In the genomic region with DNA sequence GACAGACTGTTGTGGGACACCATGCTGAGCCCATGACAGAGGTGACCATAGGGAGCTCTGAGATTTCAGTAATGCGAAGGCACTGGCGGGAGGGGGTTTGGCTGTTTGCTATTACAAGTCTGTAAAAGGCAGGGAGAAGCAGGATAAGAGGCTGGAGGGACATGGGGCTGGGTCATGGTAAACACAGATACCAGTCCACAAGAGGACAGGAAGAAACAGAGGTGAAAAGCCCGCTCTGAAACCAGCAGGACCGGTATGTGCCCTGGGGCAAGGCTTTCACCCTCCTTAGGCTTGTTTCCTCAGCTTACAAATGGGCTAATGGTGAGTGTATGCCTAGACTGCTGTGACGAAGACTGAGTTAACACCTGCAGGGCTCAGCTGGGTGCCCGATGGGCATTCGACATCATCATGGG, we compare ENCODE assay signal across 13 cellular contexts. TPM values are rescaled to one million over a fixed set of nuclear protein-coding genes. Genes with fewer than 3 reads are reported as not detected.
DNase-seq lines count a peak whose midpoint lies in the region; ATAC-seq and TF ChIP-seq lines count a peak whose summit lies in the region.
"Had no signal": no experiment of that assay in that cellular context is flagged by ENCODE, and none has a peak within 500 bp of the region (broad histone marks: within the 10 kb centered on the region; RNA-seq: fewer than 3 reads in every experiment).

No MANE protein-coding gene starts in this region.

- H3K4me1 ChIP-seq in urinary bladder (ENCODE audit: insufficient read depth): no peaks in the 10 kb centered on the region

- DNase-seq in natural killer cell: no peak
- no peak for DNase-seq in natural killer cell treated with Interleukin-12 subunit alpha and Interleukin-12 subunit beta and Interleukin-15 and Interleukin-18, amount 100 ng/mL, for 72 hours (ENCODE audit: low spot score)
- DNase-seq in WTC11 (ENCODE audit: low spot score): no peak
- peak; percentile 60 for DNase-seq in mesenteric fat pad (ENCODE audit: low spot score)
- no peak for DNase-seq in MV-4-11 (lab: John Stamatoyannopoulos, UW)
- DNase-seq: amygdala; NCI-H524 treated with DMSO at 0.1 percent for 48 hours; RPMI8226; stimulated activated CD4-positive, alpha-beta T cell treated with anti-CD3 and anti-CD28 coated beads, Interleukin-2, amount 100 ng/mL, for 24 hours; stimulated activated naive CD4-positive, alpha-beta T cell had no signal

- no peak for ATAC-seq in natural killer cell
- ATAC-seq in natural killer cell treated with Interleukin-12 subunit alpha and Interleukin-12 subunit beta and Interleukin-15 and Interleukin-18, amount 100 ng/mL, for 72 hours: no peak
- no peak for ATAC-seq in WTC11
- no peak for ATAC-seq in HG02763 (IDR thresholded peaks at IDR 0.05; ENCODE audit: unreplicated experiment)
- ATAC-seq in HG03469 (IDR thresholded peaks at IDR 0.05; ENCODE audit: unreplicated experiment): no peak

- H3K27ac Mint-ChIP-seq in natural killer cell (peak overlapping the region; percentile 26 to 62), WTC11 (no peak overlapping the region; the same call in 1 of the 2 replicates)
- H3K27ac Mint-ChIP-seq in natural killer cell treated with Interleukin-12 subunit alpha and Interleukin-12 subunit beta and Interleukin-15 and Interleukin-18, amount 100 ng/mL, for 72 hours: peak overlapping the region in 1 of 2 donors; percentile 25

- H3K27me3 Mint-ChIP-seq in natural killer cell (ENCODE audit: low read depth in 2 of 2): no peaks in the 10 kb centered on the region
- no peaks in the 10 kb centered on the region for H3K27me3 Mint-ChIP-seq in natural killer cell treated with Interleukin-12 subunit alpha and Interleukin-12 subunit beta and Interleukin-15 and Interleukin-18, amount 100 ng/mL, for 72 hours
- H3K27me3 Mint-ChIP-seq in WTC11 (ENCODE audit: low read depth): no peaks in the 10 kb centered on the region

- peak overlapping the region; percentile 78 for H3K27ac ChIP-seq in urinary bladder (ENCODE audit: low read depth)

- peaks cover 2% of the 10 kb centered on the region for H3K36me3 ChIP-seq in urinary bladder (ENCODE audit: insufficient read depth)

- TF ChIP-seq CTCF in natural killer cell (IDR thresholded peaks at IDR 0.05) (no peak), WTC11 (IDR thresholded peaks at IDR 0.05) (no peak)

- no peaks in the 10 kb centered on the region for H3K36me3 Mint-ChIP-seq in natural killer cell
- no peaks in the 10 kb centered on the region for H3K36me3 Mint-ChIP-seq in natural killer cell treated with Interleukin-12 subunit alpha and Interleukin-12 subunit beta and Interleukin-15 and Interleukin-18, amount 100 ng/mL, for 72 hours
- H3K36me3 Mint-ChIP-seq in WTC11: no peaks in the 10 kb centered on the region

- peaks cover 13 to 35% of the 10 kb centered on the region in 2 donors for H3K4me1 Mint-ChIP-seq in natural killer cell
- peaks cover 11 to 20% of the 10 kb centered on the region in 2 donors for H3K4me1 Mint-ChIP-seq in natural killer cell treated with Interleukin-12 subunit alpha and Interleukin-12 subunit beta and Interleukin-15 and Interleukin-18, amount 100 ng/mL, for 72 hours (ENCODE audit: low read depth in 2 of 2)
- peaks cover 22% of the 10 kb centered on the region for H3K4me1 Mint-ChIP-seq in WTC11

- 82% methylated on average over 7 of the region's 7 CpGs for WGBS in urinary bladder

- H3K4me3 Mint-ChIP-seq in natural killer cell: no peak overlapping the region
- no peak overlapping the region for H3K4me3 Mint-ChIP-seq in natural killer cell treated with Interleukin-12 subunit alpha and Interleukin-12 subunit beta and Interleukin-15 and Interleukin-18, amount 100 ng/mL, for 72 hours
- H3K4me3 Mint-ChIP-seq in WTC11: no peak overlapping the region

- no peak overlapping the region for H3K4me3 ChIP-seq in urinary bladder (ENCODE audit: low read depth, low read length)

- intact Hi-C loops in natural killer cell (cut with micrococcal nuclease): no loop called here

- POLR2A ChIA-PET in WTC11 (lab: Charles Lee): no interaction called here

- CTCF ChIA-PET in WTC11 (lab: Charles Lee): interaction anchor here (0.9 to 3.1 kb wide), 5 partner anchors 10 to 90 kb away, joined by 4 to 12 read pairs (median 5); no protein-coding TSS in a partner anchor

- H3K9me3 Mint-ChIP-seq in natural killer cell: no peaks in the 10 kb centered on the region
- no peaks in the 10 kb centered on the region for H3K9me3 Mint-ChIP-seq in natural killer cell treated with Interleukin-12 subunit alpha and Interleukin-12 subunit beta and Interleukin-15 and Interleukin-18, amount 100 ng/mL, for 72 hours
- H3K9me3 Mint-ChIP-seq in WTC11: no peaks in the 10 kb centered on the region

TF ChIP-seq in WTC11, 78 proteins besides CTCF, POLR2A, EP300 and RAD21:
- TF ChIP-seq, protein P1, sequence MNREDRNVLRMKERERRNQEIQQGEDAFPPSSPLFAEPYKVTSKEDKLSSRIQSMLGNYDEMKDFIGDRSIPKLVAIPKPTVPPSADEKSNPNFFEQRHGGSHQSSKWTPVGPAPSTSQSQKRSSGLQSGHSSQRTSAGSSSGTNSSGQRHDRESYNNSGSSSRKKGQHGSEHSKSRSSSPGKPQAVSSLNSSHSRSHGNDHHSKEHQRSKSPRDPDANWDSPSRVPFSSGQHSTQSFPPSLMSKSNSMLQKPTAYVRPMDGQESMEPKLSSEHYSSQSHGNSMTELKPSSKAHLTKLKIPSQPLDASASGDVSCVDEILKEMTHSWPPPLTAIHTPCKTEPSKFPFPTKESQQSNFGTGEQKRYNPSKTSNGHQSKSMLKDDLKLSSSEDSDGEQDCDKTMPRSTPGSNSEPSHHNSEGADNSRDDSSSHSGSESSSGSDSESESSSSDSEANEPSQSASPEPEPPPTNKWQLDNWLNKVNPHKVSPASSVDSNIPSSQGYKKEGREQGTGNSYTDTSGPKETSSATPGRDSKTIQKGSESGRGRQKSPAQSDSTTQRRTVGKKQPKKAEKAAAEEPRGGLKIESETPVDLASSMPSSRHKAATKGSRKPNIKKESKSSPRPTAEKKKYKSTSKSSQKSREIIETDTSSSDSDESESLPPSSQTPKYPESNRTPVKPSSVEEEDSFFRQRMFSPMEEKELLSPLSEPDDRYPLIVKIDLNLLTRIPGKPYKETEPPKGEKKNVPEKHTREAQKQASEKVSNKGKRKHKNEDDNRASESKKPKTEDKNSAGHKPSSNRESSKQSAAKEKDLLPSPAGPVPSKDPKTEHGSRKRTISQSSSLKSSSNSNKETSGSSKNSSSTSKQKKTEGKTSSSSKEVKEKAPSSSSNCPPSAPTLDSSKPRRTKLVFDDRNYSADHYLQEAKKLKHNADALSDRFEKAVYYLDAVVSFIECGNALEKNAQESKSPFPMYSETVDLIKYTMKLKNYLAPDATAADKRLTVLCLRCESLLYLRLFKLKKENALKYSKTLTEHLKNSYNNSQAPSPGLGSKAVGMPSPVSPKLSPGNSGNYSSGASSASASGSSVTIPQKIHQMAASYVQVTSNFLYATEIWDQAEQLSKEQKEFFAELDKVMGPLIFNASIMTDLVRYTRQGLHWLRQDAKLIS (CRISPR knock-in tag; IDR thresholded peaks at IDR 0.05; ENCODE audit: borderline replicate concordance): no peak
- peak; percentile 71 for TF ChIP-seq ZNF423 (CRISPR knock-in tag; IDR thresholded peaks at IDR 0.05)

RNA-seq across cellular contexts. Expression of a gene that starts 34.1 kb away (rescaled TPM):
- total RNA-seq in natural killer cell (100 to 1,000 TPM; 213 to 264 (median 245) TPM), WTC11 (2021) (67.5 to 83.3 TPM (median 80.1 TPM) in 3 replicates), mesenteric fat pad (456 TPM), urinary bladder (41.8 TPM)
- total RNA-seq in natural killer cell treated with Interleukin-12 subunit alpha and Interleukin-12 subunit beta and Interleukin-15 and Interleukin-18, amount 100 ng/mL, for 72 hours: 100 to 1,000 TPM; 134 to 166 TPM
- 114 TPM for polyA plus RNA-seq in urinary bladder

RNA-seq across cellular contexts. Expression of a gene that starts 38.7 kb away (rescaled TPM):
- not detected for total RNA-seq in natural killer cell
- total RNA-seq in natural killer cell treated with Interleukin-12 subunit alpha and Interleukin-12 subunit beta and Interleukin-15 and Interleukin-18, amount 100 ng/mL, for 72 hours: not detected
- total RNA-seq in WTC11 (2021): 4.6 to 7.3 TPM (median 6.6 TPM) in 3 replicates
- total RNA-seq in mesenteric fat pad: 94.2 TPM
- total RNA-seq in urinary bladder: 64.9 TPM
- polyA plus RNA-seq in urinary bladder: 54.3 TPM
